1 cellular context compared by ENCODE assay signal in the genomic region with DNA sequence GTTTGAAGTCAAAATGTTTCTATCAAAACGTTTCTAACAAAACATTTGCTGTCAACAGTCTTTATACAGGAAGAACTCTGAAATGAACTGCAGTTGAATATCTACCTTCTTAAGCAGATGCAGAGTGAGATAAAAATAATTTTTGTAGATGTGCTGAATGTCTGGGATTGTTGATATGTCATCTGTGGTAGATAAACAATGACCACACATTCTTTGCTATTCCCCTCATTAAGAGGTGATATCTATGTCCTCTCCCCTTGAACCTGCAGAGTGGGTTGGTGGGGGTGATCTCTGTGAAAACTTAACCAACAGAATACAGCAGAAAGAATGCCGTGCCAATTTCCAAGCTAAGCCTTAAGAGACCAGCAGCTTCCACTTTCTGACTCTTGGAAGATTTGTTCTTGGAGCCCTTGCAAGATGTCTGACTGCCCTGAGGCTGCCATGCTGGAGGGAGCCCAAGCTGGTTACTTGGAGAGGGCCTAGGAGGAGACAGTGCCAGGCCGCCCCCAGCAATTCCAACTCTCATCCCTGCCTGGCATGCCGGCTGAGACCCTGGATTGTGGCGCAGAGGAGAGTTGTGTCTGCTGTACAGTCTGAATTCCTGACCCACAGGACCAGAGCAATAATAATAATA.
TF ChIP-seq lines count a peak whose summit lies in the region.

No MANE protein-coding gene starts in this region.

TF ChIP-seq in H1, 55 proteins besides CTCF, POLR2A, EP300 and RAD21 (continued from another document):
- no peak for TF ChIP-seq YY1 (IDR thresholded peaks at IDR 0.05; ENCODE audit: low read depth, low read length)
- no peak for TF ChIP-seq CHD2 (IDR thresholded peaks at IDR 0.05; ENCODE audit: low read length)
- no peak for TF ChIP-seq SAP30 (IDR thresholded peaks at IDR 0.05; ENCODE audit: insufficient read depth, insufficient replicate concordance, low read length)
TF ChIP-seq in H1: peak in this region for 0.
